ENCODE assay signal across 17 cellular contexts in genomic region chr9:16352791-16353401, GRCh38.
DNase-seq lines count a peak whose midpoint lies in the region; ATAC-seq and TF ChIP-seq lines count a peak whose summit lies in the region.
"Had no signal": no experiment of that assay in that cellular context is flagged by ENCODE, and none has a peak within 500 bp of the region (broad histone marks: within the 10 kb centered on the region; RNA-seq: fewer than 3 reads in every experiment).

No MANE protein-coding gene starts in this region.

- H3K4me1 ChIP-seq in adrenal gland (replicated peaks in 1 of 2) = no peaks in the 10 kb centered on the region

- DNase-seq in NCI-H2171 treated with DMSO at 0.1 percent for 48 hours (lab: John Stamatoyannopoulos, UW) (peak; percentile 1), NCI-H2171 (lab: John Stamatoyannopoulos, UW) (no peak), adrenal gland (peak; percentile 42 to 83 (median 75)), left cardiac atrium (no peak), retinal pigment epithelial cell (ENCODE audit: low read depth) (no peak), endothelial cell (ENCODE audit: low spot score) (no peak), COLO668 (lab: John Stamatoyannopoulos, UW; ENCODE audit: unreplicated experiment) (no peak)
- no peak for DNase-seq in activated naive CD8-positive, alpha-beta T cell treated with anti-CD3 and anti-CD28 coated beads for 36 hours
- DNase-seq: activated CD8-positive, alpha-beta memory T cell treated with anti-CD3 and anti-CD28 coated beads for 24 hours; DMS153; NCI-H1930; posterior cingulate gyrus; stimulated activated naive B cell treated with anti-CD40 and anti-IgM and Interleukin-4, amounts not matched to agents 10 μg/mL and 1 μg/mL and 100 μg/mL, for 72 hours; T-helper 1 cell had no signal

- peak in 1 of 2 donors; percentile 40 for TF ChIP-seq POLR2A in adrenal gland (IDR thresholded peaks at IDR 0.05)

- H3K4me3 ChIP-seq in adrenal gland (no peak overlapping the region), retinal pigment epithelial cell (ENCODE audit: low read length) (no peak overlapping the region)

- no peaks in the 10 kb centered on the region for H3K9me3 Mint-ChIP-seq in activated naive CD8-positive, alpha-beta T cell treated with anti-CD3 and anti-CD28 coated beads for 36 hours
- no peaks in the 10 kb centered on the region for H3K9me3 Mint-ChIP-seq in endothelial cell (ENCODE audit: unreplicated experiment)
- H3K9me3 Mint-ChIP-seq: WTC11 had no signal

- peak; percentile 69 to 74 for ATAC-seq in left cardiac atrium
- ATAC-seq: stimulated activated naive B cell treated with anti-CD40 and anti-IgM and Interleukin-4, amounts not matched to agents 10 μg/mL and 1 μg/mL and 100 μg/mL, for 72 hours; WTC11 had no signal

- H3K4me1 Mint-ChIP-seq in activated naive CD8-positive, alpha-beta T cell treated with anti-CD3 and anti-CD28 coated beads for 36 hours = no peaks in the 10 kb centered on the region
- H3K4me1 Mint-ChIP-seq in endothelial cell (ENCODE audit: unreplicated experiment) = peaks cover 4% of the 10 kb centered on the region
- H3K4me1 Mint-ChIP-seq: CD14-positive monocyte; stimulated activated naive B cell treated with anti-CD40 and anti-IgM and Interleukin-4, amounts not matched to agents 10 μg/mL and 1 μg/mL and 100 μg/mL, for 72 hours; WTC11 had no signal

- intact Hi-C loops in adrenal gland (cut with DNase I) (no loop called here), left cardiac atrium (cut with DNase I) (no loop called here)

- no peak overlapping the region for H3K4me3 Mint-ChIP-seq in activated naive CD8-positive, alpha-beta T cell treated with anti-CD3 and anti-CD28 coated beads for 36 hours
- H3K4me3 Mint-ChIP-seq in endothelial cell (ENCODE audit: unreplicated experiment) = no peak overlapping the region
- H3K4me3 Mint-ChIP-seq: CD14-positive monocyte; stimulated activated naive B cell treated with anti-CD40 and anti-IgM and Interleukin-4, amounts not matched to agents 10 μg/mL and 1 μg/mL and 100 μg/mL, for 72 hours; WTC11 had no signal

- H3K27me3 Mint-ChIP-seq in activated naive CD8-positive, alpha-beta T cell treated with anti-CD3 and anti-CD28 coated beads for 36 hours = no peaks in the 10 kb centered on the region
- no peaks in the 10 kb centered on the region for H3K27me3 Mint-ChIP-seq in endothelial cell (ENCODE audit: unreplicated experiment)
- H3K27me3 Mint-ChIP-seq: stimulated activated naive B cell treated with anti-CD40 and anti-IgM and Interleukin-4, amounts not matched to agents 10 μg/mL and 1 μg/mL and 100 μg/mL, for 72 hours had no signal

- no peaks in the 10 kb centered on the region for H3K36me3 Mint-ChIP-seq in activated naive CD8-positive, alpha-beta T cell treated with anti-CD3 and anti-CD28 coated beads for 36 hours
- no peaks in the 10 kb centered on the region for H3K36me3 Mint-ChIP-seq in endothelial cell (ENCODE audit: low read depth, unreplicated experiment)
- H3K36me3 Mint-ChIP-seq: CD14-positive monocyte; stimulated activated naive B cell treated with anti-CD40 and anti-IgM and Interleukin-4, amounts not matched to agents 10 μg/mL and 1 μg/mL and 100 μg/mL, for 72 hours; WTC11 had no signal

- no peaks in the 10 kb centered on the region for H3K27me3 ChIP-seq in adrenal gland

- H3K36me3 ChIP-seq in adrenal gland (replicated peaks in 1 of 2) = no peaks in the 10 kb centered on the region

- TF ChIP-seq CTCF in adrenal gland (IDR thresholded peaks at IDR 0.05) = no peak
- TF ChIP-seq CTCF in retinal pigment epithelial cell (conservative IDR thresholded peaks at IDR 0.05; ENCODE audit: low read depth, low read length) = peak; percentile 1
- no peak for TF ChIP-seq CTCF in endothelial cell (IDR thresholded peaks at IDR 0.05; ENCODE audit: unreplicated experiment)

- no peaks in the 10 kb centered on the region for H3K9me3 ChIP-seq in adrenal gland (replicated peaks in 1 of 3)

- H3K27ac Mint-ChIP-seq in activated naive CD8-positive, alpha-beta T cell treated with anti-CD3 and anti-CD28 coated beads for 36 hours = no peak overlapping the region
- no peak overlapping the region for H3K27ac Mint-ChIP-seq in endothelial cell (ENCODE audit: unreplicated experiment)
- H3K27ac Mint-ChIP-seq: CD14-positive monocyte, WTC11 had no signal

- 25 to 33% (median 30%) methylated on average over 3 of the region's 3 CpGs for WGBS in adrenal gland, 4 donors

- peak overlapping the region in 3 of 5 donors; percentile 1 to 19 (median 3) for H3K27ac ChIP-seq in adrenal gland
- H3K27ac ChIP-seq: 22Rv1 had no signal

Comparison
In these comparisons a context has a peak if more than half of its experiments do, and no peak if none do; other contexts are left out.
1. DNase-seq: peak in NCI-H2171 treated with DMSO at 0.1 percent for 48 hours (single experiment) and adrenal gland (7 of 7); none in NCI-H2171 (single experiment), left cardiac atrium (single experiment), retinal pigment epithelial cell (single experiment), activated naive CD8-positive, alpha-beta T cell treated with anti-CD3 and anti-CD28 coated beads for 36 hours (single experiment), endothelial cell (single experiment) and COLO668 (single experiment).